10 cellular contexts compared by ENCODE assay signal in the genomic region with DNA sequence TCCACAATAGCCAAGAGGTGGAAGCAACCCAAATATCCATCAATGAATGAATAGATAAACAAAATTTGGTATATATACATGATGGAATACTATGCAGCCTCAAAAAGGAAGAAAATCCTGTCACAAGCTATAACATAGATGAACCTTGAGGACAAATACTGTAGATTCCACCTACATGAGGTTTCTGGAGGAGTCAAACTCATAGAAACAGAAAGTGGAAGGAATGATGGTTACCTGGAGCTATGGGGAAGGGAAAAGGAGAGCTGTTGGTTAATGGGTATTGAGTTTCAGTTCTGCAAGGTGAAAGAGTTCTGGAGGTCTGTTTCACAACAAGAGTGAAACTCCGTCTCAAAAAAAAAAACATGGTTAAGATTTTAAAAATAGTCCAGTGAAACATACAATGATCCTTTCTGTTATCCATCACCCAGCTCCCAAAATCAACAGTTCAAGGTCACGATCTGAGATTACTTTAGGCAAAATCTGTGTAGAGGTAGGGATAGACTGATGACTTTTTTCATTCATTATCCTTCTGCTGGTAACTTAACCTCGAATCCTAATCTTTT.
DNase-seq lines count a peak whose midpoint lies in the region; ATAC-seq, FAIRE-seq and TF ChIP-seq lines count a peak whose summit lies in the region.
"Had no signal": no experiment of that assay in that cellular context is flagged by ENCODE, and none has a peak within 500 bp of the region (broad histone marks: within the 10 kb centered on the region; RNA-seq: fewer than 3 reads in every experiment).

No MANE protein-coding gene starts in this region.

- H3K27me3 ChIP-seq in tibial artery = no peaks in the 10 kb centered on the region
- H3K27me3 ChIP-seq in upper lobe of left lung = no peaks in the 10 kb centered on the region

- ATAC-seq in A549 (no peak), GM19035 (IDR thresholded peaks at IDR 0.05; ENCODE audit: unreplicated experiment) (peak; percentile 78), HG02642 (IDR thresholded peaks at IDR 0.05; ENCODE audit: poor library complexity, unreplicated experiment) (peak; percentile 77), HG03469 (IDR thresholded peaks at IDR 0.05; ENCODE audit: unreplicated experiment) (peak; percentile 85), upper lobe of left lung (ENCODE audit: low FRiP score in 2 of 2) (no peak)
- ATAC-seq: naive thymus-derived CD8-positive, alpha-beta T cell had no signal

- H3K36me3 ChIP-seq in tibial artery (no peaks in the 10 kb centered on the region), upper lobe of left lung (no peaks in the 10 kb centered on the region)

- TF ChIP-seq POLR2A in A549 (IDR thresholded peaks at IDR 0.05; ENCODE audit: low read length) (no peak), upper lobe of left lung (IDR thresholded peaks at IDR 0.05) (no peak)

- no peak overlapping the region for H3K4me2 ChIP-seq in A549

- WGBS in A549 (ENCODE audit: missing lambda C conversion rate) = 62% methylated on average over 3 of the region's 3 CpGs
- 68 to 75% methylated on average over 3 of the region's 3 CpGs for WGBS in upper lobe of left lung, 2 donors

- H3K4me1 ChIP-seq in A549 (no peaks in the 10 kb centered on the region), tibial artery (no peaks in the 10 kb centered on the region), upper lobe of left lung (no peaks in the 10 kb centered on the region)

- no peak for FAIRE-seq in A549 (lab: Jason Lieb, UNC)

- H3K4me3 ChIP-seq in A549 (no peak overlapping the region), tibial artery (no peak overlapping the region), upper lobe of left lung (no peak overlapping the region)

- no peaks in the 10 kb centered on the region for H3K9me3 ChIP-seq in A549
- no peaks in the 10 kb centered on the region for H3K9me3 ChIP-seq in tibial artery
- no peaks in the 10 kb centered on the region for H3K9me3 ChIP-seq in upper lobe of left lung

- DNase-seq in A549 (ENCODE audit: low read depth in 1 of 2, low spot score in 1 of 2) (no peak), tibial artery (no peak), NCI-H1436 treated with DMSO at 0.1 percent for 48 hours (lab: John Stamatoyannopoulos, UW) (no peak), upper lobe of left lung (no peak), NCI-H128 (lab: John Stamatoyannopoulos, UW; ENCODE audit: unreplicated experiment) (no peak)
- DNase-seq: GDM1; naive thymus-derived CD8-positive, alpha-beta T cell had no signal

- TF ChIP-seq CTCF in A549 (IDR thresholded peaks at IDR 0.05) = no peak
- no peak for TF ChIP-seq CTCF in tibial artery (IDR thresholded peaks at IDR 0.05)
- no peak for TF ChIP-seq CTCF in upper lobe of left lung (IDR thresholded peaks at IDR 0.05)

- intact Hi-C loops in tibial artery (cut with DNase I; ENCODE audit: low total_unique reads) = no loop called here

- CTCF ChIA-PET in A549 (lab: Yijun Ruan, JAX) = interaction anchor here (0.6 to 1.7 kb wide), 2 partner anchors 97 to 1967 kb away, joined by 3 to 4 read pairs; no protein-coding TSS in a partner anchor

- no peak for TF ChIP-seq RAD21 in A549 (conservative IDR thresholded peaks at IDR 0.05 in 1 of 2, IDR thresholded peaks at IDR 0.05 in 1 of 2)

- H3K27ac ChIP-seq in A549 (no peak overlapping the region), tibial artery (no peak overlapping the region), upper lobe of left lung (no peak overlapping the region)

- POLR2A ChIA-PET in A549 (lab: Yijun Ruan, JAX) = no interaction called here

- TF ChIP-seq EP300 in A549 (IDR thresholded peaks at IDR 0.05) (no peak), upper lobe of left lung (IDR thresholded peaks at IDR 0.05) (no peak)

TF ChIP-seq in A549, 52 proteins besides CTCF, POLR2A, EP300 and RAD21:
- TF ChIP-seq FOSB (CRISPR knock-in tag; IDR thresholded peaks at IDR 0.05) (no peak), HOXB13 (CRISPR knock-in tag; IDR thresholded peaks at IDR 0.05; ENCODE audit: low read depth) (no peak), MYC (IDR thresholded peaks at IDR 0.05; ENCODE audit: borderline replicate concordance, low read length) (no peak), KDM1A (IDR thresholded peaks at IDR 0.05; ENCODE audit: low read depth) (0 out of 2 replicates have a peak, but pooled peaks have one; percentile 17)

Comparison
In these comparisons a context has a peak if more than half of its experiments do, and no peak if none do; other contexts are left out.
1. ATAC-seq: peak in GM19035 (single experiment), HG02642 (single experiment) and HG03469 (single experiment); none in A549 (0 of 2) and upper lobe of left lung (0 of 2).